In the genomic region with DNA sequence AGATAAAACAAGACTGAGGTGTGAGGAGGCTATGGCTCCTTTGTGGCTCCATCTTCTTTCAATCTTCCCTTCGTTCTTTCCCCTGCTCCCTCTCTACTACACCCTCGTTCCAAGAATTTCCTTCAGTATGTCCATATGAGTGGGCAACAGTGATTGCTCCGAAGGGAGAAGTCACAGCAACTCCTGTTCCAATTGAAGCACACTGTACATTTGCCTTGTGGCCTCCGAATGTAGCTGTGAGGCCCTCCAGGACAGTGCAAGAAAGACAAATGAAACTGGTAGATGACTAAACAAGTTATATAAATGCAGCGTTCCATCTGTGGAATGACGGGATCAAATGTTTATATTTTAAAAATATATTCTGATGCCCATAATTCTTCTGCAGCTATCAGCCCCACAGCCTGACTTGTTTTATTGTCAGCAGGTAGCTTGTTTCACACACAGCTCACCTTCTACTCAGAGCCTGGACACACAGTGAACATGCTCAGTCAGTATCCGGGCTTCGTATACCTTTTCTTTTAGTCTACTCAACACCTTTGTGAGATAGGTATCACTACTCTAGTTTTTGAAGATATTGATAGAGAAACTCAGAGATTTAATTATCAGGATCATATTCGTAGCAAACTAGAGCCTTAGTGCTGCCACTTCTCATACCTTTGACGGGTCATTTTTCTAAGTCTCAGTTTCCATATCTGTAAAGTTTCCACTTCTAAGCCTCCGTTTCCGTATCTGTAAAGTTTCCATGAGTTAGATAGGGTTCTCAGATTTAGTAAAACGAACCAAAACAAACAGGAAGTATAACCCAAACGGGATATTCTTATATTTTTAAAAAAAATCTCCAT, we compare ENCODE assay signal across 8 cellular contexts. TPM values are rescaled to one million over a fixed set of nuclear protein-coding genes. Genes with fewer than 3 reads are reported as not detected.
DNase-seq lines count a peak whose midpoint lies in the region; ATAC-seq, FAIRE-seq and TF ChIP-seq lines count a peak whose summit lies in the region.

No MANE protein-coding gene starts in this region.

- peaks cover 34% of the 10 kb centered on the region for H3K4me1 ChIP-seq in CD8-positive, alpha-beta memory T cell (ENCODE audit: insufficient read depth, low read length)
- peaks cover 9% of the 10 kb centered on the region for H3K4me1 ChIP-seq in mesodermal cell (ENCODE audit: control insufficient read depth, insufficient read depth, low read length, poor library complexity, severe bottlenecking)

- peak; percentile 19 to 46 for ATAC-seq in activated naive CD4-positive, alpha-beta T cell treated with anti-CD3 and anti-CD28 coated beads, Interleukin-2, amount 50 U/mL, for 72 hours
- ATAC-seq in HG02610 (IDR thresholded peaks at IDR 0.05; ENCODE audit: unreplicated experiment): no peak

- DNase-seq in CD8-positive, alpha-beta memory T cell: peak in 1 of 5 donors; percentile 20
- DNase-seq in HFFc6 (no peak), urothelium cell line (ENCODE audit: low spot score) (no peak), NCI-H1930 (lab: John Stamatoyannopoulos, UW) (no peak), iPS-NIHi7 (ENCODE audit: extremely low spot score) (no peak)
- no peak for DNase-seq in activated naive CD4-positive, alpha-beta T cell treated with anti-CD3 and anti-CD28 coated beads, Interleukin-2, amount 50 U/mL, for 72 hours (ENCODE audit: low spot score in 2 of 2)

- peaks cover 4 to 12% (median 7%) of the 10 kb centered on the region in 3 donors for H3K36me3 Mint-ChIP-seq in CD8-positive, alpha-beta memory T cell
- no peaks in the 10 kb centered on the region for H3K36me3 Mint-ChIP-seq in HFFc6 (ENCODE audit: low read depth)
- H3K36me3 Mint-ChIP-seq in activated naive CD4-positive, alpha-beta T cell treated with anti-CD3 and anti-CD28 coated beads, Interleukin-2, amount 50 U/mL, for 72 hours: peaks cover 21 to 26% of the 10 kb centered on the region in 2 donors

- peaks cover 32 to 46% (median 37%) of the 10 kb centered on the region in 3 donors for H3K4me1 Mint-ChIP-seq in CD8-positive, alpha-beta memory T cell
- peaks cover 24% of the 10 kb centered on the region for H3K4me1 Mint-ChIP-seq in HFFc6 (ENCODE audit: low read depth)

- H3K27ac ChIP-seq in CD8-positive, alpha-beta memory T cell (ENCODE audit: low read depth, low read length): peak overlapping the region; percentile 82
- H3K27ac ChIP-seq in mesodermal cell (ENCODE audit: low read depth, low read length, severe bottlenecking): no peak overlapping the region

- CTCF ChIA-PET in CD8-positive, alpha-beta memory T cell (lab: Charles Lee): no interaction called here

- POLR2A ChIA-PET in CD8-positive, alpha-beta memory T cell (lab: Charles Lee): interaction anchor here (1.0 kb wide), 2 partner anchors 407 to 531 kb away, joined by 3 read pairs; partner anchors contain the start of gene FBXO11

- peak overlapping the region; percentile 86 to 97 (median 94) for H3K27ac Mint-ChIP-seq in CD8-positive, alpha-beta memory T cell
- no peak overlapping the region for H3K27ac Mint-ChIP-seq in HFFc6
- peak overlapping the region; percentile 95 to 98 for H3K27ac Mint-ChIP-seq in activated naive CD4-positive, alpha-beta T cell treated with anti-CD3 and anti-CD28 coated beads, Interleukin-2, amount 50 U/mL, for 72 hours

- peak overlapping the region; percentile 87 to 99 (median 92) for H3K4me3 Mint-ChIP-seq in CD8-positive, alpha-beta memory T cell
- peak overlapping the region; percentile 91 for H3K4me3 Mint-ChIP-seq in HFFc6

- no peaks in the 10 kb centered on the region for H3K36me3 ChIP-seq in CD8-positive, alpha-beta memory T cell (ENCODE audit: insufficient read depth, low read length)
- no peaks in the 10 kb centered on the region for H3K36me3 ChIP-seq in mesodermal cell (ENCODE audit: control insufficient read depth, insufficient read depth, low read length)

- no peaks in the 10 kb centered on the region for H3K27me3 ChIP-seq in CD8-positive, alpha-beta memory T cell (ENCODE audit: insufficient read depth, low read length, poor library complexity, severe bottlenecking)

- no peak for TF ChIP-seq CTCF in HFFc6 (IDR thresholded peaks at IDR 0.05)

- no peaks in the 10 kb centered on the region for H3K27me3 Mint-ChIP-seq in CD8-positive, alpha-beta memory T cell
- no peaks in the 10 kb centered on the region for H3K27me3 Mint-ChIP-seq in HFFc6 (ENCODE audit: insufficient read depth)

- no peak for FAIRE-seq in urothelium cell line (lab: Jason Lieb, UNC)

- no peaks in the 10 kb centered on the region for H3K9me3 ChIP-seq in CD8-positive, alpha-beta memory T cell (ENCODE audit: low read length)
- no peaks in the 10 kb centered on the region for H3K9me3 ChIP-seq in mesodermal cell (ENCODE audit: control insufficient read depth, low read length)

- WGBS in mesodermal cell (ENCODE audit: insufficient coverage in 2 of 2), 2 experiments: 100% methylated on average over 3 to 7 of the region's 14 CpGs

- H3K4me3 ChIP-seq in CD8-positive, alpha-beta memory T cell (ENCODE audit: low read length): peak overlapping the region; percentile 72
- H3K4me3 ChIP-seq in mesodermal cell (ENCODE audit: extremely low read depth, insufficient read depth, low read length, poor library complexity, severe bottlenecking): peak overlapping the region; percentile 93

- H3K9me3 Mint-ChIP-seq in CD8-positive, alpha-beta memory T cell: peaks cover 0 to 11% (median 0%) of the 10 kb centered on the region in 5 donors
- no peaks in the 10 kb centered on the region; the same call in 1 of the 2 replicates for H3K9me3 Mint-ChIP-seq in HFFc6
- peaks cover 6 to 11% of the 10 kb centered on the region in 2 donors for H3K9me3 Mint-ChIP-seq in activated naive CD4-positive, alpha-beta T cell treated with anti-CD3 and anti-CD28 coated beads, Interleukin-2, amount 50 U/mL, for 72 hours

RNA-seq across cellular contexts. Expression of gene FOXN2, which starts 1.2 kb away (rescaled TPM):
- 10 to 100 TPM; 56.7 TPM for total RNA-seq in CD8-positive, alpha-beta memory T cell
- 41.6 TPM for polyA plus RNA-seq in CD8-positive, alpha-beta memory T cell
- total RNA-seq in HFFc6 (2021; fragmentation: NEBNext Ultra II Directional; extraction: Animal tissue kit (Norgen Biotek cat#: 25700)): 10 to 100 TPM; 12.5 to 21.1 (median 16.9) TPM
- total RNA-seq in activated naive CD4-positive, alpha-beta T cell treated with anti-CD3 and anti-CD28 coated beads, Interleukin-2, amount 50 U/mL, for 72 hours: 10 to 100 TPM; 40.4 to 43.8 TPM
- polyA plus RNA-seq in mesodermal cell (2013, experiment 1 of 2): 14.0 TPM
- 11.9 TPM for polyA plus RNA-seq in mesodermal cell (2013, experiment 2 of 2)
